26 cellular contexts compared by ENCODE assay signal in the genomic region with DNA sequence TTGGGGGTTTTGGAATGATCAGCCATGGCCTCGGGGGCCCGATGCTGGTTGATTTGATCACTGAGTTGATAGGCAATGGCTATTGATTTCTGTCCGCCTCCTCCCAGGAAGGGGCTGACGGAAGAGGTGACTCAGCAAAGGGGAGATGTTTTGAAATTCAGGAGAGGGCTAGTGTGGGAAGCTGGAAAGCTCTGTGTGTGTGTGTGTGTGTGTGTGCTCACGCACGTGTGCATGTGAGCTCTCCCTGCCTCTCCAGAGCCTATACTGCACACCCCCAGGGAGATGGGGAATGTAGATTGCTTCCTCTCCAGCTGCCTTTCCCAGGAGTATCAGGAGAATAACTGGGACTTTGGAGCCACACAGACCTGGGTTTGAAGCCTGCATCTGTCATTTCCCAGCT.
"Had no signal": no experiment of that assay in that cellular context is flagged by ENCODE, and none has a peak within 500 bp of the region (broad histone marks: within the 10 kb centered on the region; RNA-seq: fewer than 3 reads in every experiment).

No MANE protein-coding gene starts in this region.

- H3K9me3 Mint-ChIP-seq: activated CD4-positive, alpha-beta T cell treated with anti-CD3 and anti-CD28 coated beads, Interleukin-2, amount 10 ng/mL, durations not matched to agents 7 days and 5 days; activated naive CD4-positive, alpha-beta T cell treated with anti-CD3 and anti-CD28 coated beads, Interleukin-2, amount 10 ng/mL, durations not matched to agents 7 days and 5 days had no signal

- H3K36me3 ChIP-seq: brain microvascular endothelial cell, lower lobe of right lung, tibial artery had no signal

- H3K27me3 ChIP-seq: brain microvascular endothelial cell had no signal

- H3K36me3 Mint-ChIP-seq: activated naive CD4-positive, alpha-beta T cell treated with anti-CD3 and anti-CD28 coated beads, Interleukin-2, amount 10 ng/mL, durations not matched to agents 7 days and 5 days had no signal

- H3K4me3 Mint-ChIP-seq: activated CD4-positive, alpha-beta T cell treated with anti-CD3 and anti-CD28 coated beads, Interleukin-2, amount 10 ng/mL, durations not matched to agents 7 days and 5 days; activated naive CD4-positive, alpha-beta T cell treated with anti-CD3 and anti-CD28 coated beads, Interleukin-2, amount 10 ng/mL, durations not matched to agents 7 days and 5 days; mesothelial cell of epicardium; nephron had no signal

- H3K4me1 ChIP-seq: lower lobe of right lung, tibial artery had no signal

- H3K4me1 Mint-ChIP-seq: activated CD4-positive, alpha-beta T cell treated with anti-CD3 and anti-CD28 coated beads, Interleukin-2, amount 10 ng/mL, durations not matched to agents 7 days and 5 days; activated naive CD4-positive, alpha-beta T cell treated with anti-CD3 and anti-CD28 coated beads, Interleukin-2, amount 10 ng/mL, durations not matched to agents 7 days and 5 days; mesothelial cell of epicardium; nephron had no signal

- ATAC-seq: activated CD4-positive, CD25-positive, alpha-beta regulatory T cell treated with anti-CD3 and anti-CD28 coated beads, Interleukin-2, amount 50 U/mL, for 24 hours; esophagus mucosa; left colon; lower lobe of right lung; stimulated activated naive CD8-positive, alpha-beta T cell treated with anti-CD3 and anti-CD28 coated beads, Interleukin-15, Interleukin-2, amounts not matched to agents 100 U/mL and 50 U/mL, for 24 hours had no signal

- H3K4me3 ChIP-seq: lower lobe of right lung, tibial artery had no signal

- H3K27ac ChIP-seq: brain microvascular endothelial cell, lower lobe of right lung, tibial artery had no signal

- H3K27ac Mint-ChIP-seq: activated CD4-positive, alpha-beta T cell treated with anti-CD3 and anti-CD28 coated beads, Interleukin-2, amount 10 ng/mL, durations not matched to agents 7 days and 5 days; activated naive CD4-positive, alpha-beta T cell treated with anti-CD3 and anti-CD28 coated beads, Interleukin-2, amount 10 ng/mL, durations not matched to agents 7 days and 5 days; mesothelial cell of epicardium; nephron had no signal

- H3K9me3 ChIP-seq: lower lobe of right lung had no signal

- DNase-seq: activated CD4-positive, alpha-beta T cell treated with anti-CD3 and anti-CD28 coated beads, Interleukin-2, amount 10 ng/mL, durations not matched to agents 7 days and 5 days; activated CD8-positive, alpha-beta memory T cell treated with anti-CD3 and anti-CD28 coated beads, Interleukin-2, amount 50 U/mL, for 4 hours; activated effector memory CD4-positive, alpha-beta T cell treated with Interleukin-2 at 50 U/mL for 16 hours; activated naive CD4-positive, alpha-beta T cell treated with anti-CD3 and anti-CD28 coated beads, Interleukin-2, amount 10 ng/mL, durations not matched to agents 7 days and 5 days; activated T-cell treated with anti-CD3 and anti-CD28 coated beads, Interleukin-2, amount 50 U/mL, for 48 hours; aorta; brain microvascular endothelial cell; cortex of kidney; effector CD4-positive, alpha-beta T cell; left colon; lower lobe of right lung; nucleus accumbens; posterior cingulate gyrus; retina; stimulated activated CD4-positive, alpha-beta T cell treated with anti-CD3 and anti-CD28 coated beads, Interleukin-12 subunit alpha, Interleukin-12 subunit beta, amount 100 ng/mL, for 4 hours; stimulated activated CD4-positive, alpha-beta T cell treated with anti-CD3 and anti-CD28 coated beads, Interleukin-1b, Interleukin-23, amount 100 ng/mL, for 48 hours; stimulated activated CD8-positive, alpha-beta memory T cell treated with anti-CD3 and anti-CD28 coated beads, Interleukin-4, amount 100 ng/mL, for 48 hours; stimulated activated naive CD8-positive, alpha-beta T cell treated with anti-CD3 and anti-CD28 coated beads, Interleukin-15, Interleukin-2, amounts not matched to agents 100 U/mL and 50 U/mL, for 24 hours; substantia nigra; T-helper 1 cell; T-helper 9 cell; tibial artery had no signal
